ENCODE assay signal across 8 cellular contexts in genomic region chr5:149581192-149581861, GRCh38. TPM values are rescaled to one million over a fixed set of nuclear protein-coding genes. Genes with fewer than 3 reads are reported as not detected.
DNase-seq lines count a peak whose midpoint lies in the region; ATAC-seq and TF ChIP-seq lines count a peak whose summit lies in the region.

ARHGEF37 (plus strand) TSS chr5:149581498; CDS start chr5:149597770, 16,272 bp downstream.

- H3K27ac ChIP-seq in subcutaneous abdominal adipose tissue (ENCODE audit: low read depth, low read length): peak within 1 kb of the TSS; percentile 79

- peaks cover 24% of the 10 kb centered on the region for H3K27me3 ChIP-seq in NT2/D1 (ENCODE audit: insufficient read depth, insufficient read length)
- H3K27me3 ChIP-seq in subcutaneous abdominal adipose tissue (ENCODE audit: control insufficient read depth in 5 of 5, insufficient read depth in 4 of 5, low read length in 5 of 5): no peaks in the 10 kb centered on the region

- TF ChIP-seq CTCF in neural crest cell (conservative IDR thresholded peaks at IDR 0.05): no peak

- peak within 1 kb of the TSS; percentile 79 for H3K4me3 Mint-ChIP-seq in neural crest cell

- H3K9ac ChIP-seq in NT2/D1 (ENCODE audit: insufficient read length, low read depth) (peak within 1 kb of the TSS; percentile 66), subcutaneous abdominal adipose tissue (ENCODE audit: low read length in 5 of 5) (peak within 1 kb of the TSS; percentile 55 to 82 (median 78))

- H3K9me3 Mint-ChIP-seq in neural crest cell: no peaks in the 10 kb centered on the region

- no peak for ATAC-seq in GM21423 (IDR thresholded peaks at IDR 0.05; ENCODE audit: unreplicated experiment)

- peak within 1 kb of the TSS; percentile 46 for H3K4me3 ChIP-seq in NT2/D1 (ENCODE audit: insufficient read length, low read depth)
- H3K4me3 ChIP-seq in subcutaneous abdominal adipose tissue (ENCODE audit: low read depth in 1 of 5, low read length in 5 of 5): peak within 1 kb of the TSS; percentile 57 to 87 (median 78)

- DNase-seq in DMS 273 (lab: John Stamatoyannopoulos, UW; ENCODE audit: unreplicated experiment) (peak; percentile 81), DMS 273 treated with DMSO at 0.1 percent for 48 hours (lab: John Stamatoyannopoulos, UW) (no peak), NT2/D1 (ENCODE audit: low read depth, low spot score) (no peak), germinal center (ENCODE audit: low spot score) (peak; percentile 37), neural crest cell (ENCODE audit: low read depth, low spot score) (peak; percentile 13)
- peak; percentile 48 for DNase-seq in activated naive CD4-positive, alpha-beta T cell treated with Interleukin-2 at 50 U/mL for 16 hours

- peaks cover 26% of the 10 kb centered on the region for H3K27me3 Mint-ChIP-seq in neural crest cell (ENCODE audit: low read depth)

- H3K4me1 Mint-ChIP-seq in neural crest cell: peaks cover 17% of the 10 kb centered on the region

- H3K4me1 ChIP-seq in NT2/D1 (ENCODE audit: insufficient read depth, insufficient read length) (peaks cover 4% of the 10 kb centered on the region), subcutaneous abdominal adipose tissue (ENCODE audit: control insufficient read depth in 5 of 5, insufficient read depth in 5 of 5, low read length in 5 of 5) (peaks cover 4 to 40% (median 34%) of the 10 kb centered on the region in 5 donors)

- no peaks in the 10 kb centered on the region for H3K36me3 ChIP-seq in NT2/D1 (ENCODE audit: insufficient read depth, insufficient read length, low read length)
- no peaks in the 10 kb centered on the region for H3K36me3 ChIP-seq in subcutaneous abdominal adipose tissue (ENCODE audit: control insufficient read depth in 5 of 5, insufficient read depth in 5 of 5, low read length in 5 of 5)

- H3K9me3 ChIP-seq in NT2/D1 (ENCODE audit: insufficient read depth, low read length) (no peaks in the 10 kb centered on the region), subcutaneous abdominal adipose tissue (ENCODE audit: control insufficient read depth in 5 of 5, low read length in 5 of 5) (no peaks in the 10 kb centered on the region)

- H3K36me3 Mint-ChIP-seq in neural crest cell (ENCODE audit: low read depth): no peaks in the 10 kb centered on the region

- no peak within 1 kb of the TSS for H3K27ac Mint-ChIP-seq in neural crest cell (ENCODE audit: unreplicated experiment)

RNA-seq across cellular contexts. Expression of gene ARHGEF37, which starts in this region (rescaled TPM):
- 1.9 and 2.3 TPM in 2 replicates for total RNA-seq in neural crest cell

Comparison
In these comparisons a context has a peak if more than half of its experiments do, and no peak if none do; other contexts are left out.
1. DNase-seq: peak in DMS 273 (single experiment), activated naive CD4-positive, alpha-beta T cell treated with Interleukin-2 at 50 U/mL for 16 hours (single experiment), germinal center (single experiment) and neural crest cell (single experiment); none in DMS 273 treated with DMSO at 0.1 percent for 48 hours (single experiment) and NT2/D1 (single experiment).